Comparison of ENCODE assay signal across 8 cellular contexts in the genomic region with DNA sequence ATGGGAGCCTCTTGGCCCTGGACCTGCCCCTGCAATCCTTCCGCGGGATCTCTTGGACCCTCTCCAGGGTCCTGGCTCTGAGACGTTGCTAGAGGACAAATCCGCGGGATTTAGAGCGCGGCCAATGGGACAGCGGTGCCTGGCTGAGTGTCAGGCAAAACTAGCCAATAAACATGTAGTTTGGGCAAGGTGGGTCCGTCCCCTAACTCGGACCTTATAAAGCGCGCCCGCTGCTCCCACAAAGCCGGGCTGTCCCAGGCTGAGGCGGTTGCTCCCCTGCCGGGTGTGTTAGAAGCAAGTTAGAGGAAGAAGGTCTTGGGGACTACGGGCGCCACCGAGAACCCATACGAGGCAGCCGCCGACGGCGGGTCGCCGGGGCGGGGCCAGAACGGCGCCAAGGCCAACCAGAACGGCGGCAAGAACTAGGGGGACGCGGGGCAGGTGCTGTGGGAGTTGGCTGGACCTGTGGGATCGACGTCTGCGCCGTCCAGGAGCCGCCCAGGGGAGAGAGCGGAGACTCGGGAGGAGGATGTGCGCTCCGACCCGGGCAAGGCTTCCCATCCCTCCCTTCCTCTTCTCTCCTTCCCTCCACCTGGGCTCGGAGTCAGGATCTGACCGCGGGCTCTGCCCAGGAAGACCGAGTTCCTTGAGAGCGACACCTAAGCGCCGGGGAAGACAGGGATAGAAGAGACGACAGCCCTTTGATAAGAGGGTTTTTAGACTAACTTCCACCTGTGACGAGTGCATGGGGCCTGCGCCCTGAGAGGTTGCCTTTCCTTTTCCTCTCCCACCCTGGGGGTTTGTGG. TPM values are rescaled to one million over a fixed set of nuclear protein-coding genes. Genes with fewer than 3 reads are reported as not detected.
DNase-seq lines count a peak whose midpoint lies in the region; ATAC-seq, FAIRE-seq and TF ChIP-seq lines count a peak whose summit lies in the region.

No MANE protein-coding gene starts in this region.

- no peak overlapping the region for H3K4me3 Mint-ChIP-seq in WTC11

- peaks cover 3% of the 10 kb centered on the region; the same call in 1 of the 2 replicates for H3K27me3 Mint-ChIP-seq in WTC11 (ENCODE audit: low read depth)

- H3K27me3 ChIP-seq in keratinocyte (ENCODE audit: control insufficient read depth, extremely low read depth, insufficient read depth, low read length): no peaks in the 10 kb centered on the region

- CTCF ChIA-PET in WTC11 (lab: Charles Lee): interaction anchor here (0.9 kb wide), 1 partner anchor 12 kb away, joined by 4 read pairs; no protein-coding TSS in a partner anchor

- POLR2A ChIA-PET in WTC11 (lab: Charles Lee): no interaction called here

- H3K27ac ChIP-seq in keratinocyte (ENCODE audit: control insufficient read depth, insufficient read depth, low read length): no peak overlapping the region

- DNase-seq in AG20443 (ENCODE audit: low spot score): peak; percentile 96
- DNase-seq in NCI-H2171 treated with DMSO at 0.1 percent for 48 hours (lab: John Stamatoyannopoulos, UW): peak; percentile 94
- peak; percentile 92 for DNase-seq in WTC11 (ENCODE audit: low spot score)
- peak; percentile 95 for DNase-seq in cerebellum (ENCODE audit: low spot score)
- peak; percentile 54 for DNase-seq in keratinocyte (ENCODE audit: low read depth, low spot score)
- peak; percentile 51 to 68 for DNase-seq in stimulated activated CD4-positive, alpha-beta T cell treated with anti-CD3 and anti-CD28 coated beads, Interleukin-12 subunit alpha, Interleukin-12 subunit beta, amount 100 ng/mL, for 24 hours (ENCODE audit: low read depth in 2 of 2)

- peak overlapping the region; percentile 93 for H2AFZ ChIP-seq in keratinocyte (ENCODE audit: control insufficient read depth, low read length)

- H3K4me1 Mint-ChIP-seq in WTC11: no peaks in the 10 kb centered on the region

- H3K9me3 Mint-ChIP-seq in WTC11: no peaks in the 10 kb centered on the region

- H3K4me1 ChIP-seq in keratinocyte (ENCODE audit: control insufficient read depth, extremely low read depth, insufficient read depth, low read length): peaks cover 5% of the 10 kb centered on the region

- TF ChIP-seq CTCF in WTC11 (IDR thresholded peaks at IDR 0.05) (no peak), keratinocyte (optimal IDR thresholded peaks at IDR 0.05 in 1 of 3, IDR thresholded peaks at IDR 0.05 in 1 of 3, conservative IDR thresholded peaks at IDR 0.05 in 1 of 3; ENCODE audit: extremely low read depth in 1 of 3, insufficient read depth in 2 of 3, low read length in 3 of 3) (no peak)

- ATAC-seq in GM19023 (IDR thresholded peaks at IDR 0.05; ENCODE audit: unreplicated experiment) (peak; percentile 92), HG03139 (IDR thresholded peaks at IDR 0.05; ENCODE audit: unreplicated experiment) (peak; percentile 92), WTC11 (peak; percentile 98)

- H4K20me1 ChIP-seq in keratinocyte (ENCODE audit: control insufficient read depth, extremely low read depth, insufficient read depth, low read length): no peaks in the 10 kb centered on the region

- H3K9ac ChIP-seq in keratinocyte (ENCODE audit: control insufficient read depth, extremely low read depth, insufficient read depth, low read length): peak overlapping the region; percentile 54

- peaks cover 13% of the 10 kb centered on the region for H3K36me3 Mint-ChIP-seq in WTC11

- H3K4me2 ChIP-seq in keratinocyte (ENCODE audit: control insufficient read depth, extremely low read depth, insufficient read depth, low read depth, low read length): peak overlapping the region; percentile 92

- peak; percentile 69 for FAIRE-seq in keratinocyte (lab: Jason Lieb, UNC)

- no peak overlapping the region for H3K27ac Mint-ChIP-seq in WTC11

- dilution Hi-C loops in keratinocyte (cut with MboI; ENCODE audit: extremely low pct_ligation_motif_present, low sequenced_read_pairs): loop anchor here (25.0 kb wide), 1 partner anchor 252 kb away; a partner anchor contains a TSS

- no peaks in the 10 kb centered on the region for H3K9me1 ChIP-seq in keratinocyte (ENCODE audit: control insufficient read depth, extremely low read depth, insufficient read depth, low read length)

- H3K4me3 ChIP-seq in keratinocyte (ENCODE audit: control insufficient read depth in 2 of 3, extremely low read depth in 1 of 3, insufficient read depth in 2 of 3, low read depth in 1 of 3, low read length in 3 of 3): peak overlapping the region; percentile 57 to 91 (median 81)

- no peaks in the 10 kb centered on the region for H3K79me2 ChIP-seq in keratinocyte (ENCODE audit: control insufficient read depth, insufficient read depth, low read length)

- no peaks in the 10 kb centered on the region for H3K36me3 ChIP-seq in keratinocyte (ENCODE audit: control insufficient read depth in 2 of 2, extremely low read depth in 1 of 2, insufficient read depth in 2 of 2, low read length in 2 of 2)

- no peaks in the 10 kb centered on the region for H3K9me3 ChIP-seq in keratinocyte (ENCODE audit: control insufficient read depth, low read depth, low read length)

TF ChIP-seq in WTC11, 78 proteins besides CTCF, POLR2A, EP300 and RAD21 (continues in another document):
- TF ChIP-seq, protein P1, sequence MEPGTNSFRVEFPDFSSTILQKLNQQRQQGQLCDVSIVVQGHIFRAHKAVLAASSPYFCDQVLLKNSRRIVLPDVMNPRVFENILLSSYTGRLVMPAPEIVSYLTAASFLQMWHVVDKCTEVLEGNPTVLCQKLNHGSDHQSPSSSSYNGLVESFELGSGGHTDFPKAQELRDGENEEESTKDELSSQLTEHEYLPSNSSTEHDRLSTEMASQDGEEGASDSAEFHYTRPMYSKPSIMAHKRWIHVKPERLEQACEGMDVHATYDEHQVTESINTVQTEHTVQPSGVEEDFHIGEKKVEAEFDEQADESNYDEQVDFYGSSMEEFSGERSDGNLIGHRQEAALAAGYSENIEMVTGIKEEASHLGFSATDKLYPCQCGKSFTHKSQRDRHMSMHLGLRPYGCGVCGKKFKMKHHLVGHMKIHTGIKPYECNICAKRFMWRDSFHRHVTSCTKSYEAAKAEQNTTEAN (CRISPR knock-in tag; IDR thresholded peaks at IDR 0.05): 0 out of 2 replicates have a peak, but pooled peaks have one; percentile 36
- no peak for TF ChIP-seq ZBTB21 (CRISPR knock-in tag; IDR thresholded peaks at IDR 0.05; ENCODE audit: borderline replicate concordance)
- TF ChIP-seq, protein P2, sequence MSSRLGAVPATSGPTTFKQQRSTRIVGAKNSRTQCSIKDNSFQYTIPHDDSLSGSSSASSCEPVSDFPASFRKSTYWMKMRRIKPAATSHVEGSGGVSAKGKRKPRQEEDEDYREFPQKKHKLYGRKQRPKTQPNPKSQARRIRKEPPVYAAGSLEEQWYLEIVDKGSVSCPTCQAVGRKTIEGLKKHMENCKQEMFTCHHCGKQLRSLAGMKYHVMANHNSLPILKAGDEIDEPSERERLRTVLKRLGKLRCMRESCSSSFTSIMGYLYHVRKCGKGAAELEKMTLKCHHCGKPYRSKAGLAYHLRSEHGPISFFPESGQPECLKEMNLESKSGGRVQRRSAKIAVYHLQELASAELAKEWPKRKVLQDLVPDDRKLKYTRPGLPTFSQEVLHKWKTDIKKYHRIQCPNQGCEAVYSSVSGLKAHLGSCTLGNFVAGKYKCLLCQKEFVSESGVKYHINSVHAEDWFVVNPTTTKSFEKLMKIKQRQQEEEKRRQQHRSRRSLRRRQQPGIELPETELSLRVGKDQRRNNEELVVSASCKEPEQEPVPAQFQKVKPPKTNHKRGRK (CRISPR knock-in tag; IDR thresholded peaks at IDR 0.05; ENCODE audit: borderline replicate concordance): no peak
- TF ChIP-seq, protein P3, sequence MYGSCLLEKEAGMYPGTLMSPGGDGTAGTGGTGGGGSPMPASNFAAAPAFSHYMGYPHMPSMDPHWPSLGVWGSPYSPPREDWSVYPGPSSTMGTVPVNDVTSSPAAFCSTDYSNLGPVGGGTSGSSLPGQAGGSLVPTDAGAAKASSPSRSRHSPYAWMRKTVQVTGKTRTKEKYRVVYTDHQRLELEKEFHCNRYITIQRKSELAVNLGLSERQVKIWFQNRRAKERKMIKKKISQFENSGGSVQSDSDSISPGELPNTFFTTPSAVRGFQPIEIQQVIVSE (CRISPR knock-in tag; IDR thresholded peaks at IDR 0.05; ENCODE audit: borderline replicate concordance): no peak
- TF ChIP-seq, protein P4, sequence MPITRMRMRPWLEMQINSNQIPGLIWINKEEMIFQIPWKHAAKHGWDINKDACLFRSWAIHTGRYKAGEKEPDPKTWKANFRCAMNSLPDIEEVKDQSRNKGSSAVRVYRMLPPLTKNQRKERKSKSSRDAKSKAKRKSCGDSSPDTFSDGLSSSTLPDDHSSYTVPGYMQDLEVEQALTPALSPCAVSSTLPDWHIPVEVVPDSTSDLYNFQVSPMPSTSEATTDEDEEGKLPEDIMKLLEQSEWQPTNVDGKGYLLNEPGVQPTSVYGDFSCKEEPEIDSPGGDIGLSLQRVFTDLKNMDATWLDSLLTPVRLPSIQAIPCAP (CRISPR knock-in tag; IDR thresholded peaks at IDR 0.05): no peak
- TF ChIP-seq, protein P5, sequence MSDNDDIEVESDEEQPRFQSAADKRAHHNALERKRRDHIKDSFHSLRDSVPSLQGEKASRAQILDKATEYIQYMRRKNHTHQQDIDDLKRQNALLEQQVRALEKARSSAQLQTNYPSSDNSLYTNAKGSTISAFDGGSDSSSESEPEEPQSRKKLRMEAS (CRISPR knock-in tag; IDR thresholded peaks at IDR 0.05): no peak; the same call in 1 of the 2 replicates
- no peak for TF ChIP-seq ZNF138 (CRISPR knock-in tag; conservative IDR thresholded peaks at IDR 0.05)
- no peak for TF ChIP-seq ESRRA (CRISPR knock-in tag; IDR thresholded peaks at IDR 0.05; ENCODE audit: borderline replicate concordance)
- no peak for TF ChIP-seq ZNF263 (CRISPR knock-in tag; IDR thresholded peaks at IDR 0.05; ENCODE audit: low read depth)
- no peak for TF ChIP-seq ZNF219 (CRISPR knock-in tag; IDR thresholded peaks at IDR 0.05; ENCODE audit: borderline replicate concordance)
- peak; percentile 56; the same call in 1 of the 2 replicates for TF ChIP-seq ZNF416 (CRISPR knock-in tag; IDR thresholded peaks at IDR 0.05)
- TF ChIP-seq ETV6 (CRISPR knock-in tag; IDR thresholded peaks at IDR 0.05): 0 out of 2 replicates have a peak, but pooled peaks have one; percentile 41

RNA-seq across cellular contexts. Expression of a gene that starts 6.5 kb away (rescaled TPM):
- total RNA-seq in WTC11 (2021) (8.7 to 13.6 TPM (median 13.2 TPM) in 3 replicates), cerebellum (44.6 TPM)
- 22.2 to 44.2 TPM (median 38.5 TPM) in 3 replicates for polyA plus RNA-seq in keratinocyte
- 0.45 TPM for polyA plus RNA-seq in keratinocyte (2011; ENCODE audit: low read depth)
- 22.0 and 32.1 TPM in 2 replicates for polyA plus RNA-seq in keratinocyte (2011; cell fraction: cytosol; rRNA removed)
- 10.6 and 15.8 TPM in 2 replicates for polyA plus RNA-seq in keratinocyte (2011; cell fraction: nucleus; rRNA removed)
- polyA plus RNA-seq in keratinocyte (2012; ENCODE audit: low replicate concordance): 6.6 and 32.5 TPM in 2 replicates
- polyA minus RNA-seq in keratinocyte: 3.6 to 7.2 TPM (median 3.7 TPM) in 3 replicates
- 11.9 TPM for polyA minus RNA-seq in keratinocyte (2011; cell fraction: cytosol; rRNA and poly(A)+ RNA removed)
- 2.0 and 6.2 TPM in 2 replicates for polyA minus RNA-seq in keratinocyte (2011; cell fraction: nucleus; rRNA and poly(A)+ RNA removed)
